In the genomic region with DNA sequence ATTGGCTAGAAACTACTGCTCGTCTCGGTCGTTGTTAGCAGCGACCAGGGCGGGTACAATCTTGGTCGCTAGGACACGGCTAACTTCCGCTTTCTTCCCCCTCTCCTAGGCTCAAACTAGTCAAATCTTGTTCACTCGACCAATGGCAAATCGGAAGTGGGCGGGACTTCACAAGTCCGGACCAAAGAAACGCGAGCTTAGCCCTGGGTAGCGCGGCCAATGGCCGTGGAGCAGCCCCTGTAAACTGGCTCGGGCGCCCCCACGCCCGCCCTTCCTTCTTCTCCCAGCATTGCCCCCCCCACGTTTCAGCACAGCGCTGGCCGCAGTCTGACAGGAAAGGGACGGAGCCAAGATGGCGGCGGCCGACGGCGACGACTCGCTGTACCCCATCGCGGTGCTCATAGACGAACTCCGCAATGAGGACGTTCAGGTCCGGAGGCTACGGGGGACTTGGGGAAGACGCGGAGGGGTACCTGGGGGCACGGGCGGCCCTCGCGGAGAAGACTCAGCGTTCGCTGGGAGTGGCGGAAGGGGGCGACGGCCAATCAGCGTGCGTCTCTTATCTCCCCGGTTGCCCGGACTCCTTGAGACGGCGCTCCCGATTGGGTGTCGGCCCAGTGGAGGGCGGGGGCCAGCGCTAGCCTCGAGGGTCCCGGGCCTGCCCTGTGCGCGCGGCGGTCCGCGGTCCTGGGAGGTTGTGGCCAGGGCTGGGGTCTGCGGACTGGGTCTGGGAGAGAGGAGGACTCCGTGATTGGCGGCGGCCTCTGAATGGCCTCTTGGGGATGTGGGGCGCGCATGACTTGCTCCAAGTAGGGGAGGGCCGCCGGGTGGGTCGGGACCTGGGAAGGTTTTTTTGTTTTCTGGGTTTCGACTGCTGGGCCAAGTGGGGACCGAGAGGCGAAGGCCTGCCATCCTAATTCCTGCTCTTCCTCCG, we compare ENCODE assay signal across 8 cellular contexts. TPM values are rescaled to one million over a fixed set of nuclear protein-coding genes. Genes with fewer than 3 reads are reported as not detected.
DNase-seq lines count a peak whose midpoint lies in the region; ATAC-seq and TF ChIP-seq lines count a peak whose summit lies in the region.

Gene PPP2R1A, plus strand, starts transcription at position 308 of the 934 bp plus-strand sequence. Its CDS starts 45 bp downstream, at position 353.

- H3K27ac ChIP-seq in foreskin keratinocyte, result peak within 1 kb of the TSS; percentile 93
- H3K27ac ChIP-seq in neural progenitor cell, result peak within 1 kb of the TSS; percentile 92

- H3K36me3 ChIP-seq in neural progenitor cell, result peaks cover 5% of the 10 kb centered on the region

- H3K9me3 Mint-ChIP-seq in neural progenitor cell, result peaks cover 22% of the 10 kb centered on the region

- peak within 1 kb of the TSS; percentile 84 for H3K4me3 ChIP-seq in neural progenitor cell

- peak within 1 kb of the TSS; percentile 93 for H3K9ac ChIP-seq in neural progenitor cell

- H3K4me2 ChIP-seq in neural progenitor cell, result peak within 1 kb of the TSS; percentile 91

- H3K36me3 Mint-ChIP-seq in neural progenitor cell, result peaks cover 29% of the 10 kb centered on the region

- H3K27ac Mint-ChIP-seq in neural progenitor cell, result peak within 1 kb of the TSS; percentile 100

- DNase-seq in GF-D8 (lab: John Stamatoyannopoulos, UW), result peak; percentile 100
- DNase-seq in HEK293T (ENCODE audit: extremely low spot score), result peak; percentile 92
- peak; percentile 100 for DNase-seq in MV-4-11 (lab: John Stamatoyannopoulos, UW)
- DNase-seq in SK-MEL-5 (ENCODE audit: low read depth, low spot score), result peak; percentile 100
- DNase-seq in activated naive CD4-positive, alpha-beta T cell treated with Interleukin-2 at 50 U/mL for 16 hours, result peak; percentile 98
- peak; percentile 100 for DNase-seq in foreskin keratinocyte
- peak; percentile 100 for DNase-seq in neural progenitor cell (ENCODE audit: low spot score)
- DNase-seq in stromal cell of bone marrow (ENCODE audit: low read depth), result peak; percentile 100

- in situ Hi-C loops in SK-MEL-5 (cut with HindIII; ENCODE audit: low pct_unique_long_range_greater_than_20kb, low sequenced_read_pairs), result no loop called here

- peaks cover 54% of the 10 kb centered on the region for H3K79me2 ChIP-seq in neural progenitor cell (ENCODE audit: low read depth)

- H3K4me1 Mint-ChIP-seq in neural progenitor cell, result peaks cover 21% of the 10 kb centered on the region

- CTCF ChIA-PET in HEK293T (lab: Yijun Ruan, JAX), result interaction anchor here (1.0 kb wide), 1 partner anchor 49 kb away, joined by 4 read pairs; no protein-coding TSS in a partner anchor

- POLR2A ChIA-PET in HEK293T (lab: Yijun Ruan, JAX), result interaction anchor here (0.6 to 1.9 kb wide), 14 partner anchors 9 to 502 kb away, joined by 3 to 8 read pairs (median 5); partner anchors contain the start of genes ZNF615 and ZNF836

- H3K27me3 ChIP-seq in foreskin keratinocyte, result no peaks in the 10 kb centered on the region
- no peaks in the 10 kb centered on the region for H3K27me3 ChIP-seq in neural progenitor cell

- TF ChIP-seq CTCF in foreskin keratinocyte (conservative IDR thresholded peaks at IDR 0.05), result no peak
- no peak for TF ChIP-seq CTCF in neural progenitor cell (IDR thresholded peaks at IDR 0.05)

- peak within 1 kb of the TSS; percentile 90 for H2AFZ ChIP-seq in neural progenitor cell (replicated peaks)

- peaks cover 9% of the 10 kb centered on the region for H3K27me3 Mint-ChIP-seq in neural progenitor cell (ENCODE audit: insufficient read depth, low read depth)

- peaks cover 12% of the 10 kb centered on the region for H3K4me1 ChIP-seq in foreskin keratinocyte
- H3K4me1 ChIP-seq in neural progenitor cell, result peaks cover 17% of the 10 kb centered on the region

- peaks cover 35% of the 10 kb centered on the region for H4K20me1 ChIP-seq in neural progenitor cell (ENCODE audit: low read depth)

- peak within 1 kb of the TSS; percentile 96 for H3K4me3 Mint-ChIP-seq in neural progenitor cell

- ATAC-seq in foreskin keratinocyte, result peak; percentile 93

- peaks cover 12% of the 10 kb centered on the region for H3F3A ChIP-seq in neural progenitor cell (ENCODE audit: low read depth)

- H3K9me3 ChIP-seq in neural progenitor cell (ENCODE audit: low read depth), result no peaks in the 10 kb centered on the region

TF ChIP-seq in HEK293T, 16 proteins besides CTCF, POLR2A, EP300 and RAD21:
- TF ChIP-seq BHLHE40 (IDR thresholded peaks at IDR 0.05; ENCODE audit: borderline replicate concordance) (no peak), ARNT (IDR thresholded peaks at IDR 0.05) (no peak), FOXM1 (IDR thresholded peaks at IDR 0.05; ENCODE audit: borderline replicate concordance) (no peak), TARDBP (IDR thresholded peaks at IDR 0.05) (no peak), PKNOX1 (IDR thresholded peaks at IDR 0.05) (peak; percentile 96), NFRKB (IDR thresholded peaks at IDR 0.05) (peak; percentile 90), LEF1 (IDR thresholded peaks at IDR 0.05; ENCODE audit: borderline replicate concordance) (no peak), FOXA1 (IDR thresholded peaks at IDR 0.05) (no peak), SUZ12 (IDR thresholded peaks at IDR 0.05) (no peak), CTBP1 (IDR thresholded peaks at IDR 0.05; ENCODE audit: borderline replicate concordance) (no peak), FOXK2 (IDR thresholded peaks at IDR 0.05) (no peak), ZNF384 (IDR thresholded peaks at IDR 0.05) (no peak), HDGF (IDR thresholded peaks at IDR 0.05; ENCODE audit: borderline replicate concordance) (peak; percentile 77; the same call in 1 of the 2 replicates), L3MBTL2 (conservative IDR thresholded peaks at IDR 0.05) (no peak), SP1 (IDR thresholded peaks at IDR 0.05) (no peak), ELF4 (IDR thresholded peaks at IDR 0.05) (peak; percentile 68)
TF ChIP-seq in HEK293T: peak in this region for 4.

RNA-seq across cellular contexts. Expression of gene PPP2R1A, which starts in this region (rescaled TPM):
- total RNA-seq in SK-MEL-5 (2014; rRNA removed; shearing (Covaris generic)), result 110 and 134 TPM in 2 replicates
- polyA plus RNA-seq in SK-MEL-5 (2015; cell fraction: cytosol; rRNA removed), result 148 and 175 TPM in 2 replicates
- 41.5 and 50.5 TPM in 2 replicates for polyA plus RNA-seq in SK-MEL-5 (2015; cell fraction: nucleus; rRNA removed)
- total RNA-seq in foreskin keratinocyte (230 and 241 TPM in 2 replicates), neural progenitor cell (ENCODE audit: low replicate concordance) (218 and 367 TPM in 2 replicates)
- polyA plus RNA-seq in foreskin keratinocyte, result 208 and 210 TPM in 2 replicates

Comparison
In these comparisons a context has a peak if more than half of its experiments do, and no peak if none do; other contexts are left out.
1. Peak in every context shown above with its lines: DNase-seq, ATAC-seq, H3K4me3 ChIP-seq and H3K27ac ChIP-seq.